In the genomic region with DNA sequence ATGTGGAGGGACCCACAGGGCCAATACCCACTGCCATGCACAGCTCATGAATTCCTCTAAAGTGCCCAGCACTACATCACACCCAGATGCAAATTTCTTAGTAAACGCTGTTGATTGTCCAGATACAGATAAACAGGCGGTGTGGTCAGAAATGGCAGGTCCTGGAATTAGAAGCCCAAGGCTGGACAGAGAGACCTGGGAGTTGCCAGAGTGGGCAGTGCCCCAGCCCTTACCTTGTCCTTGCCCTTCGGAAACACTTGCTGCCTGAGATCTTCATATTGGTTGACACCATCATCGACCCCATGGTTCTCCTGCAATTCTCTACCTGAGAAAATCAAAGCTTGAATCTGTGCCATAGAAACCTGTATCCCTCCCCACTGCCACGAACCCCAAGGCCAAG, we compare ENCODE assay signal across 25 cellular contexts.
DNase-seq lines count a peak whose midpoint lies in the region; TF ChIP-seq lines count a peak whose summit lies in the region.
"Had no signal": no experiment of that assay in that cellular context is flagged by ENCODE, and none has a peak within 500 bp of the region (broad histone marks: within the 10 kb centered on the region; RNA-seq: fewer than 3 reads in every experiment).

No MANE protein-coding gene starts in this region.

- H3K27me3 ChIP-seq in H9 (ENCODE audit: insufficient read depth, low read length) (no peaks in the 10 kb centered on the region), esophagus muscularis mucosa (peaks cover 0 to 4% (median 0%) of the 10 kb centered on the region in 4 donors), spleen (replicated peaks in 1 of 7) (peaks cover 0 to 27% (median 0%) of the 10 kb centered on the region in 7 donors)
- H3K27me3 ChIP-seq: BLaER1 treated with 17β-estradiol and CSF1 and Interleukin-3, amounts not matched to agents 10 nM and 100 nM had no signal

- H3K9ac ChIP-seq in H9 (ENCODE audit: extremely low read depth, insufficient read length, low read length) = no peak overlapping the region
- H3K9ac ChIP-seq: BLaER1 treated with 17β-estradiol and CSF1 and Interleukin-3, amounts not matched to agents 10 nM and 100 nM had no signal

- H2BK5ac ChIP-seq in H9 (ENCODE audit: insufficient read length, low read length) = no peak overlapping the region

- DNase-seq in H9 = peak; percentile 3
- peak; percentile 29 for DNase-seq in ecto neural progenitor cell (ENCODE audit: low spot score)
- peak; percentile 79 for DNase-seq in esophagus muscularis mucosa (ENCODE audit: extremely low spot score)
- DNase-seq in osteocyte (ENCODE audit: extremely low spot score, unreplicated experiment) = peak; percentile 40
- no peak for DNase-seq in spleen
- DNase-seq in medulla oblongata (ENCODE audit: extremely low spot score) = no peak
- DNase-seq in dermis blood vessel endothelial cell = no peak
- DNase-seq in pons (ENCODE audit: low spot score) = no peak
- DNase-seq: AML-193; Caco-2; Calu3; CD4-positive, alpha-beta T cell; CD8-positive, alpha-beta T cell; DMS153; DMS53; DMS79; DND-41; EL; GDM1 had no signal

- no peak overlapping the region for H4K8ac ChIP-seq in H9 (replicated peaks; ENCODE audit: insufficient read length, low read depth, low read length)

- no peak overlapping the region for H3K56ac ChIP-seq in H9 (ENCODE audit: insufficient read length, low read depth, low read length)

- no peak overlapping the region for H3K23ac ChIP-seq in H9 (ENCODE audit: insufficient read length, low read depth, low read length)

- no peak overlapping the region for H3T11ph ChIP-seq in H9 (ENCODE audit: low read length)

- H3K14ac ChIP-seq in H9 (ENCODE audit: insufficient read depth, low read length) = no peak overlapping the region

- no peak overlapping the region for H3K4ac ChIP-seq in H9 (ENCODE audit: low read depth, low read length)

- H3K18ac ChIP-seq in H9 (ENCODE audit: insufficient read length, low read depth, low read length) = no peak overlapping the region

- no peak overlapping the region for H3K27ac Mint-ChIP-seq in H9
- no peak overlapping the region for H3K27ac Mint-ChIP-seq in osteocyte (ENCODE audit: unreplicated experiment)
- H3K27ac Mint-ChIP-seq: B cell; CD4-positive, alpha-beta T cell; CD8-positive, alpha-beta T cell had no signal

- H3K4me1 ChIP-seq in H9 (ENCODE audit: insufficient read depth, low read length) = no peaks in the 10 kb centered on the region
- no peaks in the 10 kb centered on the region for H3K4me1 ChIP-seq in esophagus muscularis mucosa
- no peaks in the 10 kb centered on the region for H3K4me1 ChIP-seq in spleen
- H3K4me1 ChIP-seq: A549, Caco-2 had no signal

- H4K91ac ChIP-seq in H9 (ENCODE audit: insufficient read length, low read depth, low read length) = no peak overlapping the region

- H2BK120ac ChIP-seq in H9 (ENCODE audit: low read depth, low read length, poor library complexity, severe bottlenecking) = no peak overlapping the region

- H2BK20ac ChIP-seq in H9 (ENCODE audit: low read depth, low read length, poor library complexity, severe bottlenecking) = no peak overlapping the region

- TF ChIP-seq CTCF in H9 (conservative IDR thresholded peaks at IDR 0.05) (no peak), esophagus muscularis mucosa (IDR thresholded peaks at IDR 0.05) (no peak), osteocyte (IDR thresholded peaks at IDR 0.05) (no peak), spleen (IDR thresholded peaks at IDR 0.05 in 8 of 11, conservative IDR thresholded peaks at IDR 0.05 in 3 of 11) (no peak)

- H3K36me3 ChIP-seq in esophagus muscularis mucosa = no peaks in the 10 kb centered on the region
- H3K36me3 ChIP-seq in spleen = no peaks in the 10 kb centered on the region
- H3K36me3 ChIP-seq: BLaER1 treated with 17β-estradiol and CSF1 and Interleukin-3, amounts not matched to agents 10 nM and 100 nM had no signal

- H3K4me1 Mint-ChIP-seq in H9 = no peaks in the 10 kb centered on the region
- H3K4me1 Mint-ChIP-seq in osteocyte (ENCODE audit: unreplicated experiment) = no peaks in the 10 kb centered on the region

- H3K27me3 Mint-ChIP-seq in H9 (ENCODE audit: low read depth) (peaks cover 7% of the 10 kb centered on the region), osteocyte (ENCODE audit: unreplicated experiment) (peaks cover 12% of the 10 kb centered on the region)

- no peak overlapping the region for H2AFZ ChIP-seq in H9 (ENCODE audit: low read length)

- no peaks in the 10 kb centered on the region for H3K79me1 ChIP-seq in H9 (ENCODE audit: insufficient read depth, low read depth, low read length, poor library complexity, severe bottlenecking)

- H2BK12ac ChIP-seq in H9 (ENCODE audit: insufficient read length, low read depth, low read length) = no peak overlapping the region

- H3K4me3 ChIP-seq in esophagus muscularis mucosa (no peak overlapping the region), spleen (no peak overlapping the region)
- H3K4me3 ChIP-seq: A549; BLaER1 treated with 17β-estradiol and CSF1 and Interleukin-3, amounts not matched to agents 10 nM and 100 nM; GM12878 had no signal

- H3K27ac ChIP-seq in H9 (ENCODE audit: insufficient read length, low read depth, low read length) (no peak overlapping the region), esophagus muscularis mucosa (replicated peaks in 1 of 4) (no peak overlapping the region), spleen (no peak overlapping the region)
- H3K27ac ChIP-seq: 22Rv1; A549; BLaER1 treated with 17β-estradiol and CSF1 and Interleukin-3, amounts not matched to agents 10 nM and 100 nM; C4-2B had no signal

- no peak for TF ChIP-seq POLR2A in esophagus muscularis mucosa (IDR thresholded peaks at IDR 0.05; ENCODE audit: low read depth)
- no peak for TF ChIP-seq POLR2A in spleen (IDR thresholded peaks at IDR 0.05)

- TF ChIP-seq EP300 in esophagus muscularis mucosa (IDR thresholded peaks at IDR 0.05) = no peak

- H3K36me3 Mint-ChIP-seq in H9 (ENCODE audit: insufficient read depth in 1 of 3, low read depth in 3 of 3) = peaks cover 0 to 2% (median 0%) of the 10 kb centered on the region in 3 experiments; a peak in 2 of 7 replicates
- H3K36me3 Mint-ChIP-seq in osteocyte (ENCODE audit: unreplicated experiment) = no peaks in the 10 kb centered on the region
- H3K36me3 Mint-ChIP-seq: CD8-positive, alpha-beta T cell had no signal

- no peaks in the 10 kb centered on the region for H4K20me1 ChIP-seq in H9 (ENCODE audit: control insufficient read depth, insufficient read depth, insufficient read length)
- H4K20me1 ChIP-seq: BLaER1 treated with 17β-estradiol and CSF1 and Interleukin-3, amounts not matched to agents 10 nM and 100 nM had no signal

- H2AK5ac ChIP-seq in H9 (ENCODE audit: insufficient read length, low read length) = no peak overlapping the region

- no peak overlapping the region for H3K4me2 ChIP-seq in H9 (ENCODE audit: insufficient read depth, insufficient read length, low read length)
- H3K4me2 ChIP-seq: A549 had no signal

- H4K5ac ChIP-seq in H9 (ENCODE audit: insufficient read length, low read depth, low read length) = no peak overlapping the region

- H3K79me2 ChIP-seq in H9 (ENCODE audit: insufficient read depth, low read length) = no peaks in the 10 kb centered on the region

- no peak overlapping the region for H2BK15ac ChIP-seq in H9 (ENCODE audit: low read depth, low read length)

- no CpG with 5 or more reads among the region's 5 CpGs for whole genome bisulfite sequencing in H9 (ENCODE audit: extremely low coverage, insufficient read length, low lambda C conversion rate)
- 78% methylated on average over 5 of the region's 5 CpGs for WGBS in esophagus muscularis mucosa
- 65 to 71% (median 68%) methylated on average over 5 of the region's 5 CpGs for WGBS in spleen, 5 donors

- no peaks in the 10 kb centered on the region for H3K23me2 ChIP-seq in H9 (ENCODE audit: insufficient read length, low read depth, low read length, poor library complexity, severe bottlenecking)

- no peak overlapping the region for H3K4me3 Mint-ChIP-seq in H9
- no peak overlapping the region for H3K4me3 Mint-ChIP-seq in osteocyte (ENCODE audit: unreplicated experiment)
- H3K4me3 Mint-ChIP-seq: B cell; CD4-positive, alpha-beta T cell; CD8-positive, alpha-beta T cell had no signal

- intact Hi-C loops in esophagus muscularis mucosa (cut with DNase I) (no loop called here), spleen (cut with DNase I; ENCODE audit: low total_unique reads) (no loop called here)

- H3K9me3 Mint-ChIP-seq in H9 (no peaks in the 10 kb centered on the region), osteocyte (ENCODE audit: unreplicated experiment) (no peaks in the 10 kb centered on the region)
- H3K9me3 Mint-ChIP-seq: CD4-positive, alpha-beta T cell; CD8-positive, alpha-beta T cell had no signal

- no peaks in the 10 kb centered on the region for H3K9me3 ChIP-seq in H9 (ENCODE audit: control insufficient read depth, low read depth, low read length)
- no peaks in the 10 kb centered on the region for H3K9me3 ChIP-seq in esophagus muscularis mucosa
- no peaks in the 10 kb centered on the region for H3K9me3 ChIP-seq in spleen
- H3K9me3 ChIP-seq: A549; BLaER1 treated with 17β-estradiol and CSF1 and Interleukin-3, amounts not matched to agents 10 nM and 100 nM; Caco-2 had no signal

Comparison
In these comparisons a context has a peak if more than half of its experiments do, and no peak if none do; other contexts are left out.
1. DNase-seq: peak in H9 (single experiment), ecto neural progenitor cell (single experiment), esophagus muscularis mucosa (single experiment) and osteocyte (single experiment); none in spleen (single experiment), medulla oblongata (single experiment), dermis blood vessel endothelial cell (single experiment) and pons (single experiment).